ENCODE assay signal across 27 cellular contexts in genomic region chr6:38151580-38152500, GRCh38.
"Had no signal": no experiment of that assay in that cellular context is flagged by ENCODE, and none has a peak within 500 bp of the region (broad histone marks: within the 10 kb centered on the region; RNA-seq: fewer than 3 reads in every experiment).

No MANE protein-coding gene starts in this region.

- H3K27me3 Mint-ChIP-seq: activated CD4-positive, alpha-beta T cell treated with anti-CD3 and anti-CD28 coated beads for 36 hours; activated naive CD8-positive, alpha-beta T cell treated with anti-CD3 and anti-CD28 coated beads for 36 hours; effector memory CD8-positive, alpha-beta T cell; naive B cell; stimulated activated naive CD8-positive, alpha-beta T cell treated with anti-CD3 and anti-CD28 coated beads, Interleukin-15, Interleukin-2, amounts not matched to agents 100 ng/mL and 50 ng/mL, for 24 hours had no signal

- ATAC-seq: activated CD4-positive, alpha-beta T cell treated with anti-CD3 and anti-CD28 coated beads for 36 hours; effector memory CD8-positive, alpha-beta T cell; esophagus mucosa; left colon; right lobe of liver had no signal

- H3K4me3 ChIP-seq: adrenal gland, body of pancreas, colonic mucosa, dorsolateral prefrontal cortex, right lobe of liver had no signal

- H3K4me1 Mint-ChIP-seq: activated CD4-positive, alpha-beta T cell treated with anti-CD3 and anti-CD28 coated beads for 36 hours had no signal

- DNase-seq: activated CD4-positive, alpha-beta T cell treated with anti-CD3 and anti-CD28 coated beads for 36 hours; activated CD4-positive, alpha-beta T cell treated with anti-CD3 and anti-CD28 coated beads, Interleukin-2, amount 50 U/mL, for 4 hours; activated CD4-positive, CD25-positive, alpha-beta regulatory T cell; activated effector memory CD4-positive, alpha-beta T cell treated with anti-CD3 and anti-CD28 coated beads, Interleukin-2, amount 50 U/mL, for 16 hours; activated naive CD4-positive, alpha-beta T cell treated with anti-CD3 and anti-CD28 coated beads for 36 hours; activated naive CD8-positive, alpha-beta T cell treated with anti-CD3 and anti-CD28 coated beads for 36 hours; activated T-cell treated with anti-CD3 and anti-CD28 coated beads for 4 hours; aorta; cerebellar nuclear complex; colonic mucosa; dorsolateral prefrontal cortex; effector memory CD8-positive, alpha-beta T cell; foreskin fibroblast; hippocampal formation; kidney; left colon; mammary epithelial cell; naive B cell; stimulated activated CD4-positive, alpha-beta T cell treated with anti-CD3 and anti-CD28 coated beads, Interleukin-4, amount 100 ng/mL, for 1 hour; T-helper 2 cell had no signal

- H3K4me1 ChIP-seq: adrenal gland, colonic mucosa, right lobe of liver had no signal

- H3K4me3 Mint-ChIP-seq: activated CD4-positive, alpha-beta T cell treated with anti-CD3 and anti-CD28 coated beads for 36 hours; activated naive CD4-positive, alpha-beta T cell treated with anti-CD3 and anti-CD28 coated beads for 36 hours; activated naive CD8-positive, alpha-beta T cell treated with anti-CD3 and anti-CD28 coated beads for 36 hours; activated T-helper 1 cell treated with anti-CD3 and anti-CD28 coated beads, Interleukin-12 subunit alpha, Interleukin-12 subunit beta, Interleukin-2, Interleukin-4 antibody, amounts not matched to agents 30 ng/mL and 10 ng/mL and 1 ng/mL, durations not matched to agents 14 hours and 24 hours and 36 hours; effector memory CD8-positive, alpha-beta T cell; mesothelial cell of epicardium; naive B cell; stimulated activated naive CD8-positive, alpha-beta T cell treated with anti-CD3 and anti-CD28 coated beads, Interleukin-15, Interleukin-2, amounts not matched to agents 100 ng/mL and 50 ng/mL, for 24 hours had no signal

- H3K9me3 Mint-ChIP-seq: activated naive CD4-positive, alpha-beta T cell treated with anti-CD3 and anti-CD28 coated beads for 36 hours; activated naive CD8-positive, alpha-beta T cell treated with anti-CD3 and anti-CD28 coated beads for 36 hours; activated T-helper 1 cell treated with anti-CD3 and anti-CD28 coated beads, Interleukin-12 subunit alpha, Interleukin-12 subunit beta, Interleukin-2, Interleukin-4 antibody, amounts not matched to agents 30 ng/mL and 10 ng/mL and 1 ng/mL, durations not matched to agents 14 hours and 24 hours and 36 hours; effector memory CD8-positive, alpha-beta T cell; mesothelial cell of epicardium; naive B cell; stimulated activated naive CD8-positive, alpha-beta T cell treated with anti-CD3 and anti-CD28 coated beads, Interleukin-15, Interleukin-2, amounts not matched to agents 100 ng/mL and 50 ng/mL, for 24 hours had no signal

- H3K36me3 Mint-ChIP-seq: activated naive CD8-positive, alpha-beta T cell treated with anti-CD3 and anti-CD28 coated beads for 36 hours; naive B cell had no signal

- H3K27ac Mint-ChIP-seq: activated CD4-positive, alpha-beta T cell treated with anti-CD3 and anti-CD28 coated beads for 36 hours; activated naive CD4-positive, alpha-beta T cell treated with anti-CD3 and anti-CD28 coated beads for 36 hours; activated naive CD8-positive, alpha-beta T cell treated with anti-CD3 and anti-CD28 coated beads for 36 hours; activated T-helper 1 cell treated with anti-CD3 and anti-CD28 coated beads, Interleukin-12 subunit alpha, Interleukin-12 subunit beta, Interleukin-2, Interleukin-4 antibody, amounts not matched to agents 30 ng/mL and 10 ng/mL and 1 ng/mL, durations not matched to agents 14 hours and 24 hours and 36 hours; mesothelial cell of epicardium; stimulated activated naive CD8-positive, alpha-beta T cell treated with anti-CD3 and anti-CD28 coated beads, Interleukin-15, Interleukin-2, amounts not matched to agents 100 ng/mL and 50 ng/mL, for 24 hours had no signal

- FAIRE-seq: kidney had no signal

- H3K27ac ChIP-seq: adrenal gland, colonic mucosa, right lobe of liver had no signal

- H3K9me3 ChIP-seq: adrenal gland, body of pancreas, colonic mucosa, right lobe of liver had no signal

- H3K27me3 ChIP-seq: adrenal gland, body of pancreas, colonic mucosa, dorsolateral prefrontal cortex, right lobe of liver had no signal

- H3K36me3 ChIP-seq: colonic mucosa had no signal
